8 cellular contexts compared by ENCODE assay signal in the genomic region with DNA sequence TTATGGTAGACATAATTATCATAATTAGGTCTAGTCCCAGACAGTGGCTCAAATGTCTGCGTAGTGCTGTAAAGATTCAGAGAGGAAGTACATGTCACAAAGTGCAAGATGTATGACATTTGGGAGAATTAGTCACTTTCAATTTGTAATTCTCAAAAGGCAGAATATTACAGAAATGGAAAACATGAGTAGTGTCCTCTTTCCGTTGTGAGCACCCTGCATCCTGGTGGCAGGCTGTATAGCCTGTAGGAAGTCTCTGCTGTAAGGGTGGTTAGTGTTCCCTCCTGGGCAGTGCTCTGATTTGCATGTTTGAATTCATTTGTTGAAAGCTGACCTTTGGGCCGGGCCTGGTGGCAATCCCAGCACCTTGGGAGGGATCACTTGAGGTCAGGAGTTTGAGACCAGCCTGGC. TPM values are rescaled to one million over a fixed set of nuclear protein-coding genes. Genes with fewer than 3 reads are reported as not detected.
DNase-seq lines count a peak whose midpoint lies in the region; ATAC-seq and TF ChIP-seq lines count a peak whose summit lies in the region.

No MANE protein-coding gene starts in this region.

- H3K27ac Mint-ChIP-seq in T-helper 2 cell treated with Interferon-gamma antibody and Interleukin-4, amounts not matched to agents 5 μg/mL and 100 μg/mL, for 36 hours: no peak overlapping the region
- no peak overlapping the region for H3K27ac Mint-ChIP-seq in naive thymus-derived CD4-positive, alpha-beta T cell
- no peak overlapping the region for H3K27ac Mint-ChIP-seq in nephron progenitor cell

- H3K9me3 ChIP-seq in naive thymus-derived CD4-positive, alpha-beta T cell (ENCODE audit: control insufficient read depth in 2 of 3, low read length in 3 of 3): no peaks in the 10 kb centered on the region

- POLR2A ChIA-PET in naive thymus-derived CD4-positive, alpha-beta T cell (lab: Charles Lee): no interaction called here

- CTCF ChIA-PET in naive thymus-derived CD4-positive, alpha-beta T cell (lab: Charles Lee): no interaction called here

- TF ChIP-seq CTCF in nephron progenitor cell (IDR thresholded peaks at IDR 0.05): no peak

- no peak overlapping the region for H3K4me3 ChIP-seq in naive thymus-derived CD4-positive, alpha-beta T cell (ENCODE audit: low read length)

- H3K9me3 Mint-ChIP-seq in T-helper 2 cell treated with Interferon-gamma antibody and Interleukin-4, amounts not matched to agents 5 μg/mL and 100 μg/mL, for 36 hours: no peaks in the 10 kb centered on the region
- H3K9me3 Mint-ChIP-seq in naive thymus-derived CD4-positive, alpha-beta T cell: peaks cover 0 to 3% (median 0%) of the 10 kb centered on the region in 11 donors
- no peaks in the 10 kb centered on the region for H3K9me3 Mint-ChIP-seq in nephron progenitor cell

- no peaks in the 10 kb centered on the region for H3K36me3 ChIP-seq in naive thymus-derived CD4-positive, alpha-beta T cell (ENCODE audit: control insufficient read depth in 2 of 3, insufficient read depth in 3 of 3, low read length in 3 of 3)

- peak; percentile 36 for DNase-seq in T-helper 2 cell treated with Interferon-gamma antibody and Interleukin-4, amounts not matched to agents 5 μg/mL and 100 μg/mL, for 36 hours (ENCODE audit: low spot score)
- DNase-seq in T-helper 2 cell (no peak), HCEC 1CT (peak; percentile 71), NCI-H526 (lab: John Stamatoyannopoulos, UW) (peak; percentile 36 to 69), foreskin melanocyte (no peak), DMS 273 treated with DMSO at 0.1 percent for 48 hours (lab: John Stamatoyannopoulos, UW) (no peak), nephron progenitor cell (no peak)
- no peak for DNase-seq in naive thymus-derived CD4-positive, alpha-beta T cell

- H3K4me1 Mint-ChIP-seq in T-helper 2 cell treated with Interferon-gamma antibody and Interleukin-4, amounts not matched to agents 5 μg/mL and 100 μg/mL, for 36 hours (ENCODE audit: low read depth): peaks cover 3% of the 10 kb centered on the region
- peaks cover 0 to 5% (median 0%) of the 10 kb centered on the region in 7 donors for H3K4me1 Mint-ChIP-seq in naive thymus-derived CD4-positive, alpha-beta T cell
- peaks cover 5% of the 10 kb centered on the region for H3K4me1 Mint-ChIP-seq in nephron progenitor cell

- H3K4me3 Mint-ChIP-seq in T-helper 2 cell treated with Interferon-gamma antibody and Interleukin-4, amounts not matched to agents 5 μg/mL and 100 μg/mL, for 36 hours: no peak overlapping the region
- no peak overlapping the region for H3K4me3 Mint-ChIP-seq in naive thymus-derived CD4-positive, alpha-beta T cell
- H3K4me3 Mint-ChIP-seq in nephron progenitor cell: no peak overlapping the region

- H3K27me3 ChIP-seq in naive thymus-derived CD4-positive, alpha-beta T cell (ENCODE audit: control insufficient read depth in 2 of 2, insufficient read depth in 2 of 2, low read length in 2 of 2): peaks cover 0 to 6% of the 10 kb centered on the region in 2 donors

- no peak overlapping the region for H3K27ac ChIP-seq in naive thymus-derived CD4-positive, alpha-beta T cell (ENCODE audit: low read depth, low read length)

- peak; percentile 86 for ATAC-seq in naive thymus-derived CD4-positive, alpha-beta T cell

- no peaks in the 10 kb centered on the region for H3K4me1 ChIP-seq in naive thymus-derived CD4-positive, alpha-beta T cell (ENCODE audit: control insufficient read depth in 2 of 2, insufficient read depth in 2 of 2, low read length in 2 of 2)

- intact Hi-C loops in naive thymus-derived CD4-positive, alpha-beta T cell (cut with micrococcal nuclease): no loop called here

- no peaks in the 10 kb centered on the region for H3K36me3 Mint-ChIP-seq in T-helper 2 cell treated with Interferon-gamma antibody and Interleukin-4, amounts not matched to agents 5 μg/mL and 100 μg/mL, for 36 hours (ENCODE audit: low read depth)
- H3K36me3 Mint-ChIP-seq in naive thymus-derived CD4-positive, alpha-beta T cell: no peaks in the 10 kb centered on the region
- H3K36me3 Mint-ChIP-seq in nephron progenitor cell (ENCODE audit: low read depth): peaks cover 5% of the 10 kb centered on the region

- H3K27me3 Mint-ChIP-seq in T-helper 2 cell treated with Interferon-gamma antibody and Interleukin-4, amounts not matched to agents 5 μg/mL and 100 μg/mL, for 36 hours (ENCODE audit: low read depth): no peaks in the 10 kb centered on the region
- H3K27me3 Mint-ChIP-seq in naive thymus-derived CD4-positive, alpha-beta T cell: peaks cover 0 to 26% (median 4%) of the 10 kb centered on the region in 5 donors
- H3K27me3 Mint-ChIP-seq in nephron progenitor cell (ENCODE audit: low read depth, poor library complexity): no peaks in the 10 kb centered on the region

RNA-seq across cellular contexts. Expression of gene CDK14, which starts 17.0 kb away (rescaled TPM):
- 1 to 10 TPM in 3 of 5 experiments, under 1 TPM in 2; 0.05 to 9.9 (median 1.0) TPM for total RNA-seq in naive thymus-derived CD4-positive, alpha-beta T cell
- polyA plus RNA-seq in naive thymus-derived CD4-positive, alpha-beta T cell: under 1 TPM in 1 of 2 donors, not detected in 1; 0.43 TPM

Comparison
In these comparisons a context has a peak if more than half of its experiments do, and no peak if none do; other contexts are left out.
1. DNase-seq: peak in T-helper 2 cell treated with Interferon-gamma antibody and Interleukin-4, amounts not matched to agents 5 μg/mL and 100 μg/mL, for 36 hours (single experiment), HCEC 1CT (single experiment) and NCI-H526 (2 of 2); none in T-helper 2 cell (0 of 5), naive thymus-derived CD4-positive, alpha-beta T cell (0 of 9), foreskin melanocyte (single experiment), DMS 273 treated with DMSO at 0.1 percent for 48 hours (single experiment) and nephron progenitor cell (single experiment).